Comparison of ENCODE assay signal across 16 cellular contexts in genomic region chrY:16060686-16061085, GRCh38.
A peak's percentile ranks its signal among the peaks of the same experiment; 100 is the strongest.
DNase-seq lines count a peak whose midpoint lies in the region; ATAC-seq lines count a peak whose summit lies in the region.
"Had no signal": no experiment of that assay in that cellular context is flagged by ENCODE, and none has a peak within 500 bp of the region (broad histone marks: within the 10 kb centered on the region; RNA-seq: fewer than 3 reads in every experiment).

No MANE protein-coding gene starts in this region.

- no peaks in the 10 kb centered on the region for H3K36me3 Mint-ChIP-seq in activated T-helper 17 cell treated with anti-CD3 and anti-CD28 coated beads, Interleukin-2, amount 50 U/mL, for 72 hours (ENCODE audit: low read depth)
- H3K36me3 Mint-ChIP-seq: CD8-positive, alpha-beta T cell had no signal

- no peak overlapping the region for H3K27ac Mint-ChIP-seq in activated T-helper 17 cell treated with anti-CD3 and anti-CD28 coated beads, Interleukin-2, amount 50 U/mL, for 72 hours
- H3K27ac Mint-ChIP-seq: B cell; CD4-positive, alpha-beta T cell; CD8-positive, alpha-beta T cell had no signal

- in situ Hi-C loops in G401 (cut with HindIII; ENCODE audit: low sequenced_read_pairs) = no loop called here

- H3K9me3 Mint-ChIP-seq in activated T-helper 17 cell treated with anti-CD3 and anti-CD28 coated beads, Interleukin-2, amount 50 U/mL, for 72 hours = no peaks in the 10 kb centered on the region
- H3K9me3 Mint-ChIP-seq: CD4-positive, alpha-beta T cell had no signal

- no peak for ATAC-seq in activated T-helper 17 cell treated with anti-CD3 and anti-CD28 coated beads, Interleukin-2, amount 50 U/mL, for 72 hours (replicated peaks)
- ATAC-seq: A549; CD8-positive, alpha-beta T cell had no signal

- DNase-seq in G401 (ENCODE audit: low spot score) = peak; percentile 29
- peak; percentile 66 for DNase-seq in cerebellar cortex (ENCODE audit: low spot score)
- DNase-seq in renal cortical epithelial cell (ENCODE audit: low read depth) = peak; percentile 62
- no peak for DNase-seq in DMS53 treated with DMSO at 0.1 percent for 48 hours (lab: John Stamatoyannopoulos, UW; ENCODE audit: unreplicated experiment)
- DNase-seq: AML-193; Caco-2; Calu3; CD4-positive, alpha-beta T cell; CD8-positive, alpha-beta T cell; DMS79; DND-41; EL; GF-D8 had no signal

- no peaks in the 10 kb centered on the region for H3K4me1 Mint-ChIP-seq in activated T-helper 17 cell treated with anti-CD3 and anti-CD28 coated beads, Interleukin-2, amount 50 U/mL, for 72 hours
- H3K4me1 Mint-ChIP-seq: B cell had no signal

- no peak overlapping the region for H3K4me3 Mint-ChIP-seq in activated T-helper 17 cell treated with anti-CD3 and anti-CD28 coated beads, Interleukin-2, amount 50 U/mL, for 72 hours
- H3K4me3 Mint-ChIP-seq: B cell; CD4-positive, alpha-beta T cell; CD8-positive, alpha-beta T cell had no signal

- H3K27me3 Mint-ChIP-seq in activated T-helper 17 cell treated with anti-CD3 and anti-CD28 coated beads, Interleukin-2, amount 50 U/mL, for 72 hours = peaks cover 3% of the 10 kb centered on the region
- H3K27me3 Mint-ChIP-seq: B cell; CD4-positive, alpha-beta T cell had no signal
